Comparison of ENCODE assay signal across 9 cellular contexts in the genomic region with DNA sequence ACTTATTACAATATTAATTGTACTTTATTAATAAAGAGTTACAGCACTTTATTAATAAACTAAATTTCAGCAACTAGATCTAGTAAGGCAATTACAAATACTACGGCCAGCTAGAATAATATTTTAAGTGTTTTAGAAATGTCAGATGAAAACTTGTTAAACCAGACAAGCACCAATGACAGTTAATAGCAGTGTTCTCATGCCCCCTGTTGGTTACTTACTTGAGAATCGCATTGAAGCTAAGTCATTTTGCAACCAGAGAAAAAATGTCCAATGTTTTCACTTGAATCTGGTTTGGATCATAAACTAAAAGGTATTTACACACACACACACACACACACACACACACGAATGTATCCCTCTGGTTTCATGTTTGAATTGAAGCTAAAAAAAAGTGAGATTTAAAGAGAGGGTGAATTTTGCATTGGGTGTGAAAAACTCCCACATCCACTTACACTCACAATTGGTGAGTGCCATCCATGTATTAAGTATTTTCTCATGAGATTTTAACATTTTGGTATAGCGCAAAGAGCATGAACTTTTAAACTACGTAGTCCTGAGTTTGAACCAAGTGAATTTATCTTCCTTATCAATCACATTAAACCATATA.
DNase-seq lines count a peak whose midpoint lies in the region; ATAC-seq, FAIRE-seq and TF ChIP-seq lines count a peak whose summit lies in the region.
"Had no signal": no experiment of that assay in that cellular context is flagged by ENCODE, and none has a peak within 500 bp of the region (broad histone marks: within the 10 kb centered on the region; RNA-seq: fewer than 3 reads in every experiment).

No MANE protein-coding gene starts in this region.

- no peak overlapping the region for H2BK12ac ChIP-seq in neuronal stem cell (ENCODE audit: low read length)

- H3K4ac ChIP-seq in neuronal stem cell (ENCODE audit: low read length) = no peak overlapping the region

- H3K9ac ChIP-seq in neuronal stem cell (ENCODE audit: low read depth, low read length, poor library complexity) = no peak overlapping the region

- H3K14ac ChIP-seq in neuronal stem cell (ENCODE audit: low read length) = no peak overlapping the region

- H3K23ac ChIP-seq in neuronal stem cell (ENCODE audit: low read depth, low read length, poor library complexity) = no peak overlapping the region

- no peak overlapping the region for H2BK5ac ChIP-seq in neuronal stem cell (ENCODE audit: low read length)

- H4K8ac ChIP-seq in neuronal stem cell (ENCODE audit: low read depth, low read length) = no peak overlapping the region

- no peak overlapping the region for H3K27ac ChIP-seq in neuronal stem cell (replicated peaks; ENCODE audit: low read length)

- H3K27me3 ChIP-seq in neuronal stem cell (ENCODE audit: control insufficient read depth in 3 of 3, insufficient read depth in 3 of 3, low read depth in 1 of 3, low read length in 3 of 3) = no peaks in the 10 kb centered on the region

- no peak overlapping the region for H2AK5ac ChIP-seq in neuronal stem cell (ENCODE audit: low read depth, low read length)

- H2BK15ac ChIP-seq in neuronal stem cell (ENCODE audit: low read length) = no peak overlapping the region

- H3K4me2 ChIP-seq in neuronal stem cell (ENCODE audit: insufficient read depth, low read length, poor library complexity, severe bottlenecking) = no peak overlapping the region

- H4K91ac ChIP-seq in neuronal stem cell (ENCODE audit: low read depth, low read length, poor library complexity) = no peak overlapping the region

- peak; percentile 75 for DNase-seq in H4 (ENCODE audit: low spot score)
- DNase-seq in NCI-H524 treated with DMSO at 0.1 percent for 48 hours (lab: John Stamatoyannopoulos, UW) = peak; percentile 34
- peak; percentile 1 for DNase-seq in cerebellum (ENCODE audit: low spot score)
- peak; percentile 35 for DNase-seq in neuronal stem cell (ENCODE audit: low spot score)
- DNase-seq in stimulated activated naive CD8-positive, alpha-beta T cell treated with anti-CD3 and anti-CD28 coated beads, Interleukin-15, Interleukin-2, amounts not matched to agents 100 U/mL and 50 U/mL, for 24 hours = no peak
- DNase-seq: activated naive CD8-positive, alpha-beta T cell treated with anti-CD3 and anti-CD28 coated beads, Interleukin-2, amount 10 ng/mL, durations not matched to agents 7 days and 5 days had no signal

- H3K36me3 ChIP-seq in neuronal stem cell (replicated peaks in 1 of 2; ENCODE audit: control insufficient read depth in 2 of 2, insufficient read depth in 2 of 2, low read length in 2 of 2) = no peaks in the 10 kb centered on the region

- WGBS in neuronal stem cell (ENCODE audit: extremely low coverage in 2 of 2, insufficient read length in 2 of 2, insufficient replicate concordance in 1 of 2), 2 donors = no CpG with 5 or more reads among the region's 5 CpGs

- no peak overlapping the region for H3K18ac ChIP-seq in neuronal stem cell (ENCODE audit: low read length)

- ATAC-seq in GM18502 (IDR thresholded peaks at IDR 0.05; ENCODE audit: poor library complexity, unreplicated experiment) (no peak), GM18505 (IDR thresholded peaks at IDR 0.05; ENCODE audit: unreplicated experiment) (no peak)
- ATAC-seq in stimulated activated naive CD8-positive, alpha-beta T cell treated with anti-CD3 and anti-CD28 coated beads, Interleukin-15, Interleukin-2, amounts not matched to agents 100 U/mL and 50 U/mL, for 24 hours = no peak

- no peak overlapping the region for H3K4me3 ChIP-seq in neuronal stem cell (ENCODE audit: low read length in 2 of 2)

- H3K79me1 ChIP-seq in neuronal stem cell (ENCODE audit: low read depth, low read length) = no peaks in the 10 kb centered on the region

- H3K4me1 ChIP-seq in neuronal stem cell (ENCODE audit: control insufficient read depth in 2 of 2, insufficient read depth in 1 of 2, low read depth in 1 of 2, low read length in 2 of 2) = peaks cover 0 to 3% of the 10 kb centered on the region in 2 donors

- H3K9me3 ChIP-seq in neuronal stem cell (replicated peaks in 1 of 2; ENCODE audit: control insufficient read depth in 2 of 2, insufficient read depth in 1 of 2, low read depth in 1 of 2, low read length in 2 of 2) = no peaks in the 10 kb centered on the region

- no peak overlapping the region for H2AFZ ChIP-seq in neuronal stem cell (ENCODE audit: low read length)

- FAIRE-seq in A204.1 (lab: Jason Lieb, UNC) = peak; percentile 80

- H2BK120ac ChIP-seq in neuronal stem cell (ENCODE audit: low read depth, low read length) = no peak overlapping the region

- no peak for TF ChIP-seq POLR2A in GM18505 (IDR thresholded peaks at IDR 0.05; ENCODE audit: borderline replicate concordance, extremely low read depth, insufficient read depth, insufficient read length)
